In genomic region chr2:134790487-134790886, GRCh38 we compare ENCODE assay signal across 1 cellular context.
TF ChIP-seq lines count a peak whose summit lies in the region.

No MANE protein-coding gene starts in this region.

TF ChIP-seq in H1, 55 proteins besides CTCF, POLR2A, EP300 and RAD21 (continued from another document):
- TF ChIP-seq TEAD4 (IDR thresholded peaks at IDR 0.05; ENCODE audit: low read depth, low read length) (no peak), KDM4A (IDR thresholded peaks at IDR 0.05; ENCODE audit: low read depth, low read length, severe bottlenecking) (no peak), CEBPB (IDR thresholded peaks at IDR 0.05; ENCODE audit: low read depth, low read length) (no peak), ZNF274 (IDR thresholded peaks at IDR 0.05; ENCODE audit: borderline replicate concordance, extremely low read depth, low read length) (no peak)
